1 cellular context compared by ENCODE assay signal in the genomic region with DNA sequence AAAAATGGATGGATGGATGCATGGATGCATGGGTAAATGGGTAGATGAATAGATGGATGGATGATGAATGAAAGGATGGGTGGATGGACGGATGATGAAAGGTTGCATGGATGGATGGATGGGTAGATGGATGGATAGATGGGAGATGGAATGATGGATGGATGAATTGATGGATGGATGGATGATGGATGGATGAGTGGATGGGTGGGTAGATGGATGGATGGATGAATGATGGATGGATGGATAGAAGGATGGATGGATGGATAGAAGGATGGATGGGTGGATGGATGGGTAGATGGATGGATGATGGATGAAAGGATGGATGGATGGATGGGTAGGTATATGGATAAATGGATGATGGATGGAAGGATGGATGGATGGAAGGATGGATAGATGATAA.
TF ChIP-seq lines count a peak whose summit lies in the region.

No MANE protein-coding gene starts in this region.

TF ChIP-seq in HEK293, 187 proteins besides CTCF, POLR2A, EP300 and RAD21 (continued from another document):
- TF ChIP-seq ZNF221 (tag by site-specific recombination; IDR thresholded peaks at IDR 0.05; ENCODE audit: borderline replicate concordance) (no peak), ZNF76 (tag by site-specific recombination; IDR thresholded peaks at IDR 0.05; ENCODE audit: borderline replicate concordance, low read depth) (0 out of 2 replicates have a peak, but pooled peaks have one; percentile 21), ZNF350 (tag by site-specific recombination; IDR thresholded peaks at IDR 0.05) (no peak), PBX3 (CRISPR knock-in tag; IDR thresholded peaks at IDR 0.05) (no peak), ZNF792 (tag by site-specific recombination; IDR thresholded peaks at IDR 0.05) (no peak), ZNF768 (tag by site-specific recombination; IDR thresholded peaks at IDR 0.05) (no peak), ZNF843 (tag by site-specific recombination; IDR thresholded peaks at IDR 0.05) (no peak), ZNF133 (tag by site-specific recombination; IDR thresholded peaks at IDR 0.05) (no peak), HOXA7 (CRISPR knock-in tag; IDR thresholded peaks at IDR 0.05; ENCODE audit: borderline replicate concordance) (no peak), ZNF121 (tag by site-specific recombination; IDR thresholded peaks at IDR 0.05) (no peak)
- TF ChIP-seq, protein P1, sequence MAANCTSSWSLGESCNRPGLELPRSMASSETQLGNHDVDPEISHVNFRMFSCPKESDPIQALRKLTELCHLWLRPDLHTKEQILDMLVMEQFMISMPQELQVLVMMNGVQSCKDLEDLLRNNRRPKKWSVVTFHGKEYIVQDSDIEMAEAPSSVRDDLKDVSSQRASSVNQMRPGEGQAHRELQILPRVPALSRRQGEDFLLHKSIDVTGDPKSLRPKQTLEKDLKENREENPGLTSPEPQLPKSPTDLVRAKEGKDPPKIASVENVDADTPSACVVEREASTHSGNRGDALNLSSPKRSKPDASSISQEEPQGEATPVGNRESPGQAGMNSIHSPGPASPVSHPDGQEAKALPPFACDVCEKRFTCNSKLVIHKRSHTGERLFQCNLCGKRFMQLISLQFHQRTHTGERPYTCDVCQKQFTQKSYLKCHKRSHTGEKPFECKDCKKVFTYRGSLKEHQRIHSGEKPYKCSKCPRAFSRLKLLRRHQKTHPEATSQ (tag by site-specific recombination; IDR thresholded peaks at IDR 0.05), result no peak
